Comparison of ENCODE assay signal across 11 cellular contexts in the genomic region with DNA sequence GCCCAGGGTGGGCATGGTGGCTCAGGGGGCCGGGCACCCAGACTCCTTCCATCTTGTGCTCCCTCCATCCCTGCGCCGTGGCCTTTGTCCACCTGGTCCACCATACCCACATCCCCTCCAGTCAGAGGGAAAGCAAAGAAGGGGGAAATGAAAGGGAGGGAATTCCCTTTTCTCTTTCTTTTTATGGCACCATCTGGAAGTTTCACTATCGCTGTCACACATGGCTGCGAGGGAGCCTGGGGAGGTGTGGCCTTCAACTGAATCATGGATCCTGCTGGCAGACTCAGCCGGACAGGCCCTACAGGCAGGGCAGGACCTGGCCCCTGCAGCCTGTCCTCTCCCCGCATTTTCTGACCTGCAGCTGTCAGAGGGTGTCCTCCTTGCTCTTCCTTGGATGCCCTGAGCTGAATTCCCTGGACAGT. TPM values are rescaled to one million over a fixed set of nuclear protein-coding genes. Genes with fewer than 3 reads are reported as not detected.
DNase-seq lines count a peak whose midpoint lies in the region; ATAC-seq and TF ChIP-seq lines count a peak whose summit lies in the region.
"Had no signal": no experiment of that assay in that cellular context is flagged by ENCODE, and none has a peak within 500 bp of the region (broad histone marks: within the 10 kb centered on the region; RNA-seq: fewer than 3 reads in every experiment).

No MANE protein-coding gene starts in this region.

- TF ChIP-seq POLR2A in sigmoid colon (IDR thresholded peaks at IDR 0.05) = no peak

- 49 to 59% methylated on average over 7 of the region's 7 CpGs for WGBS in sigmoid colon, 2 donors

- ATAC-seq in HG03354 (IDR thresholded peaks at IDR 0.05; ENCODE audit: poor library complexity, severe bottlenecking, unreplicated experiment) (no peak), GM19395 (IDR thresholded peaks at IDR 0.05; ENCODE audit: unreplicated experiment) (no peak)

- TF ChIP-seq EP300 in sigmoid colon (IDR thresholded peaks at IDR 0.05) = no peak

- H3K4me1 ChIP-seq in BE2C = peaks cover 15% of the 10 kb centered on the region
- peaks cover 0 to 9% (median 4%) of the 10 kb centered on the region in 4 donors for H3K4me1 ChIP-seq in sigmoid colon

- DNase-seq in BE2C (peak; percentile 49), GM20000 (ENCODE audit: low spot score) (peak; percentile 62), RKO (ENCODE audit: low spot score) (peak; percentile 13), hepatic stellate cell (ENCODE audit: low spot score) (peak; percentile 82), sigmoid colon (no peak)
- no peak for DNase-seq in activated CD8-positive, alpha-beta memory T cell treated with anti-CD3 and anti-CD28 coated beads, Interleukin-2, amount 50 U/mL, for 4 hours
- DNase-seq: stimulated activated CD4-positive, alpha-beta T cell treated with anti-CD3 and anti-CD28 coated beads, Interleukin-4, amount 100 ng/mL, for 1 hour had no signal

- no peaks in the 10 kb centered on the region for H3K36me3 ChIP-seq in BE2C
- H3K36me3 ChIP-seq in sigmoid colon = no peaks in the 10 kb centered on the region
- H3K36me3 ChIP-seq: SJSA1 had no signal

- H3K4me3 ChIP-seq in BE2C (ENCODE audit: low read depth, low read length) (no peak overlapping the region), sigmoid colon (no peak overlapping the region)
- H3K4me3 ChIP-seq: SJSA1 had no signal

- intact Hi-C loops in sigmoid colon (cut with DNase I) = no loop called here

- TF ChIP-seq CTCF in BE2C (IDR thresholded peaks at IDR 0.05; ENCODE audit: low read depth, low read length) (no peak), GM20000 (IDR thresholded peaks at IDR 0.05; ENCODE audit: extremely low read depth, missing control alignments) (no peak), sigmoid colon (IDR thresholded peaks at IDR 0.05) (no peak)

- H3K27me3 ChIP-seq in BE2C (no peaks in the 10 kb centered on the region), sigmoid colon (no peaks in the 10 kb centered on the region)
- H3K27me3 ChIP-seq: SJSA1 had no signal

- H3K9me3 ChIP-seq in BE2C (no peaks in the 10 kb centered on the region), sigmoid colon (no peaks in the 10 kb centered on the region)
- H3K9me3 ChIP-seq: SJSA1 had no signal

- no peak overlapping the region for H3K27ac ChIP-seq in sigmoid colon
- H3K27ac ChIP-seq: SJSA1 had no signal

RNA-seq across cellular contexts. Expression of a gene that starts 6.2 kb away (rescaled TPM):
- 0.19 TPM for polyA plus RNA-seq in BE2C (2012; ENCODE audit: insufficient read depth, insufficient read length, low read depth)
- total RNA-seq in sigmoid colon = not detected
- polyA plus RNA-seq in sigmoid colon = under 1 TPM in 1 of 3 donors, not detected in 2; 0.16 TPM
- total RNA-seq: SJSA1 had no signal
- polyA plus RNA-seq: keratinocyte had no signal

Comparison
In these comparisons a context has a peak if more than half of its experiments do, and no peak if none do; other contexts are left out.
1. DNase-seq: peak in BE2C (single experiment), GM20000 (single experiment), RKO (single experiment) and hepatic stellate cell (single experiment); none in activated CD8-positive, alpha-beta memory T cell treated with anti-CD3 and anti-CD28 coated beads, Interleukin-2, amount 50 U/mL, for 4 hours (single experiment) and sigmoid colon (single experiment).